Comparison of ENCODE assay signal across 23 cellular contexts in genomic region chr1:10712568-10712967, GRCh38.
DNase-seq lines count a peak whose midpoint lies in the region; ATAC-seq, FAIRE-seq and TF ChIP-seq lines count a peak whose summit lies in the region.
"Had no signal": no experiment of that assay in that cellular context is flagged by ENCODE, and none has a peak within 500 bp of the region (broad histone marks: within the 10 kb centered on the region; RNA-seq: fewer than 3 reads in every experiment).

No MANE protein-coding gene starts in this region.

- in situ Hi-C loops in K562 (cut with MboI) (no loop called here), gastrocnemius medialis (cut with MboI; ENCODE audit: low sequenced_read_pairs in 4 of 4) (no loop called here)

- H3K79me2 ChIP-seq in K562 (ENCODE audit: control insufficient read depth, insufficient read depth, low read length) = no peaks in the 10 kb centered on the region
- no peaks in the 10 kb centered on the region for H3K79me2 ChIP-seq in osteoblast (ENCODE audit: insufficient read depth, low read length)

- H2AFZ ChIP-seq in K562 (ENCODE audit: low read depth, low read length) (no peak overlapping the region), osteoblast (ENCODE audit: low read length) (no peak overlapping the region)

- no peak for TF ChIP-seq EP300 in K562 (IDR thresholded peaks at IDR 0.05; ENCODE audit: low read length)

- CTCF ChIA-PET in HEK293 (lab: Yijun Ruan, JAX) = interaction anchor here (0.6 kb wide), 1 partner anchor 141 kb away, joined by 6 read pairs; no protein-coding TSS in a partner anchor
- CTCF ChIA-PET in K562 (lab: Yijun Ruan, JAX; ENCODE audit: low intra/inter-chr PET ratio) = no interaction called here

- DNase-seq in right atrium auricular region (ENCODE audit: low spot score) (no peak), Right ventricle myocardium inferior (ENCODE audit: missing footprints) (no peak), K562 (ENCODE audit: extremely low read depth in 1 of 4, low spot score in 3 of 4) (no peak), gastrocnemius medialis (no peak), amniotic stem cell (lab: John Stamatoyannopoulos, UW) (no peak), osteoblast (ENCODE audit: insufficient read length, low spot score, missing footprints) (no peak), hypothalamus (lab: John Stamatoyannopoulos, UW) (no peak)
- DNase-seq: ACHN; BE2C; C1 segment of cervical spinal cord; CD4-positive, CD25-positive, alpha-beta regulatory T cell; CD8-positive, alpha-beta memory T cell; COR-L47; DMS 273 treated with DMSO at 0.1 percent for 48 hours; DMS53; DND-41; EL; HCEC 1CT; HFFc6 had no signal

- H4K20me1 ChIP-seq in K562 (replicated peaks; ENCODE audit: control insufficient read depth, insufficient read depth, low read length) (peaks cover 3% of the 10 kb centered on the region; the same call in 1 of the 2 replicates), osteoblast (ENCODE audit: insufficient read depth, low read length) (no peaks in the 10 kb centered on the region)

- no peaks in the 10 kb centered on the region for H3K9me1 ChIP-seq in K562 (ENCODE audit: control insufficient read depth, insufficient read depth, low read length)

- FAIRE-seq in K562 (lab: Jason Lieb, UNC) = no peak
- FAIRE-seq: A204.1, GM12878 had no signal

- TF ChIP-seq RAD21 in K562 (CRISPR knock-in tag; conservative IDR thresholded peaks at IDR 0.05 in 1 of 2, IDR thresholded peaks at IDR 0.05 in 1 of 2) = no peak

- no TSS peak for BruUV-seq in K562 (replicated peaks; lab: Mats Ljungman, UMichigan)

- H3K4me3 ChIP-seq in right atrium auricular region (no peak overlapping the region), HEK293 (ENCODE audit: low read depth, low read length) (no peak overlapping the region), K562 (no peak overlapping the region), gastrocnemius medialis (no peak overlapping the region), osteoblast (ENCODE audit: insufficient read depth, low read length) (no peak overlapping the region)
- H3K4me3 ChIP-seq: GM12878 had no signal

- H3K27me3 ChIP-seq in right atrium auricular region (no peaks in the 10 kb centered on the region), K562 (ENCODE audit: control insufficient read depth in 2 of 2, insufficient read depth in 2 of 2, low read length in 2 of 2) (peaks cover 69 to 81% of the 10 kb centered on the region in 2 experiments), gastrocnemius medialis (no peaks in the 10 kb centered on the region), osteoblast (ENCODE audit: insufficient read depth, low read length) (peaks cover 44% of the 10 kb centered on the region)
- H3K27me3 ChIP-seq: BE2C had no signal

- intact Hi-C loops in Right ventricle myocardium inferior (cut with DNase I) (no loop called here), K562 (cut with micrococcal nuclease) (no loop called here), gastrocnemius medialis (cut with DNase I; ENCODE audit: low total_unique reads) (no loop called here)

- H3K9ac ChIP-seq in K562 (ENCODE audit: insufficient read depth in 1 of 2, low read depth in 2 of 2, low read length in 2 of 2) = no peak overlapping the region

- no peaks in the 10 kb centered on the region for H3K36me3 ChIP-seq in right atrium auricular region
- no peaks in the 10 kb centered on the region for H3K36me3 ChIP-seq in HEK293 (ENCODE audit: control insufficient read depth in 2 of 2, insufficient read depth in 1 of 2, low read length in 2 of 2)
- no peaks in the 10 kb centered on the region for H3K36me3 ChIP-seq in K562 (ENCODE audit: control insufficient read depth, insufficient read depth, low read length)
- no peaks in the 10 kb centered on the region for H3K36me3 ChIP-seq in gastrocnemius medialis
- H3K36me3 ChIP-seq in osteoblast (ENCODE audit: insufficient read depth, low read length) = no peaks in the 10 kb centered on the region
- H3K36me3 ChIP-seq: BE2C had no signal

- H3K4me1 ChIP-seq in right atrium auricular region (peaks cover 0 to 77% of the 10 kb centered on the region in 2 donors), HEK293 (ENCODE audit: control insufficient read depth, insufficient read depth, low read length) (no peaks in the 10 kb centered on the region), K562 (replicated peaks in 1 of 2; ENCODE audit: control insufficient read depth in 2 of 2, insufficient read depth in 2 of 2, low read length in 2 of 2) (peaks cover 12 to 24% of the 10 kb centered on the region in 2 experiments; a peak in 4 of 5 replicates), gastrocnemius medialis (peaks cover 47 to 57% of the 10 kb centered on the region in 2 donors), osteoblast (ENCODE audit: insufficient read depth, low read length) (no peaks in the 10 kb centered on the region)
- H3K4me1 ChIP-seq: BE2C had no signal

- POLR2A ChIA-PET in HEK293 (lab: Yijun Ruan, JAX) = no interaction called here
- POLR2A ChIA-PET in K562 (lab: Yijun Ruan, JAX) = interaction anchor here (0.8 kb wide), 1 partner anchor 9 kb away, joined by 3 read pairs; no protein-coding TSS in a partner anchor

- H3K9me3 ChIP-seq in right atrium auricular region (no peaks in the 10 kb centered on the region), HEK293 (ENCODE audit: control insufficient read depth, insufficient read depth, low read depth, low read length) (no peaks in the 10 kb centered on the region), K562 (replicated peaks; ENCODE audit: control insufficient read depth, insufficient read depth, low read depth, low read length) (no peaks in the 10 kb centered on the region), gastrocnemius medialis (no peaks in the 10 kb centered on the region), osteoblast (ENCODE audit: low read depth, low read length) (no peaks in the 10 kb centered on the region)
- H3K9me3 ChIP-seq: BE2C had no signal

- TF ChIP-seq POLR2A in K562 (conservative IDR thresholded peaks at IDR 0.05) (no peak), gastrocnemius medialis (IDR thresholded peaks at IDR 0.05) (no peak)

- TF ChIP-seq CTCF in right atrium auricular region (IDR thresholded peaks at IDR 0.05) = no peak
- no peak for TF ChIP-seq CTCF in HEK293 (tag by site-specific recombination; IDR thresholded peaks at IDR 0.05)
- TF ChIP-seq CTCF in K562 (IDR thresholded peaks at IDR 0.05 in 2 of 3, conservative IDR thresholded peaks at IDR 0.05 in 1 of 3; ENCODE audit: insufficient read depth in 2 of 3, low read depth in 1 of 3, low read length in 3 of 3) = no peak
- no peak for TF ChIP-seq CTCF in gastrocnemius medialis (IDR thresholded peaks at IDR 0.05 in 4 of 5, conservative IDR thresholded peaks at IDR 0.05 in 1 of 5)
- no peak for TF ChIP-seq CTCF in osteoblast (IDR thresholded peaks at IDR 0.05; ENCODE audit: extremely low read depth, low read depth, low read length)

- H3K4me2 ChIP-seq in K562 (ENCODE audit: insufficient read depth, low read length) = no peak overlapping the region
- no peak overlapping the region for H3K4me2 ChIP-seq in osteoblast (ENCODE audit: insufficient read depth, low read length)

- H3K27ac ChIP-seq in right atrium auricular region (peak overlapping the region; percentile 89 to 98), HEK293 (ENCODE audit: extremely low read depth, low read depth, low read length) (no peak overlapping the region), K562 (ENCODE audit: extremely low read depth, low read depth, low read length) (no peak overlapping the region), gastrocnemius medialis (peak overlapping the region; percentile 64 to 77 (median 72)), osteoblast (ENCODE audit: low read depth, low read length) (no peak overlapping the region)
- H3K27ac ChIP-seq: HL-60 had no signal

- 2% methylated on average over 15 of the region's 16 CpGs for WGBS in K562 (ENCODE audit: insufficient coverage, low coverage, missing lambda C conversion rate)

- ATAC-seq in Right ventricle myocardium inferior (no peak), K562 (no peak), gastrocnemius medialis (no peak)
- ATAC-seq: GM12878 had no signal

TF ChIP-seq in HEK293, 187 proteins besides CTCF, POLR2A, EP300 and RAD21 (continues in another document):
- no peak for TF ChIP-seq ZNF645 (tag by site-specific recombination; IDR thresholded peaks at IDR 0.05)

TF ChIP-seq in K562, 482 proteins besides CTCF, POLR2A, EP300 and RAD21:
- TF ChIP-seq GATA2 (CRISPR knock-in tag; IDR thresholded peaks at IDR 0.05) (no peak), ZFPM2 (CRISPR knock-in tag; IDR thresholded peaks at IDR 0.05) (no peak), CBX8 (IDR thresholded peaks at IDR 0.05; ENCODE audit: borderline replicate concordance, extremely low read depth, low read depth, low read length, poor library complexity, severe bottlenecking) (peak; percentile 40), PRDM10 (IDR thresholded peaks at IDR 0.05; ENCODE audit: partially characterized antibody) (peak; percentile 23)

Comparison
In these comparisons a context has a peak if more than half of its experiments do, and no peak if none do; other contexts are left out.
1. H3K27ac ChIP-seq: peak in right atrium auricular region (2 of 2) and gastrocnemius medialis (4 of 4); none in HEK293 (single experiment), K562 (single experiment) and osteoblast (single experiment).